ENCODE assay signal across 1 cellular context in the genomic region with DNA sequence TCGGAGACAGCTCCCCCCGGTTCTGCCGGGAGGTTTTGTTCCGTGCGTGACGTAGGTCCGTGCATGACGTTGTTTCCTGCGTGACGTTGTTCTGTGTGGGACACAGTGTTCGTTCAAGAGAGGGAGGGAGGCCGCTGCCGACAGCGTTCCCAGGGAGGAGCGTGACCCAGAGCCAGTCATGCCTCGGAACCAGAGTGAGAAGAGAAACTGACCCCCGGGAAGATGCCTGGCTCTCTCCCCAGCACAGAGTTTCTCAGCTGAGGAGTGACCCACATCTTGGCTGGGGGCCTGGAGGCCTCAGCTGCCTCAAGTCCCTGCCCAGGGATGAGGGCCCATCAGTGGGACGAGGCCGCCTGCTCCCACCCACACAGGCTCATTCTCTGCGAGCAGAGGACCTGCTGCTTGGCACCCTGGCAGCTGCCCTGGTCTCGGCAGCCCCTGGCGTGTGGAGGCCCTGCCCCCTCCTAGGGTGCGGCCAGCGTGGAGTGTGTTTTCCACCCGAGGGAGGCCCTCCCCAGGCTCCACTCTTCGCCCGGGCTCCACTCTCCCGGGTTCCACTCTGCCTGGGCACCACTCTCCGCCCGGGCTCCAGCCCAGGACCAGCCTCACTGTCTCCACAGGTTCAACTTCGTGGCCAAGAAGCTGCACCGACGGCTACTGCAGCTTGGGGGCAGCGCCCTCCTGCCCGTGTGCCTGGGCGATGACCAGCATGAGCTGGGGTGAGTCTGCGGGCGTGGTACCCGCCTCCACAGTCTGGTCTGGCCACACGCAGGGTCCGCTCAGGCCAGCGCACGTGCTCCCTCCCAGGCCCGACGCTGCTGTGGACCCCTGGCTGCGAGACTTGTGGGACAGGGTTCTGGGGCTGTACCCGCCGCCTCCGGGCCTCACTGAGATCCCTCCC.
TF ChIP-seq lines count a peak whose summit lies in the region.

No MANE protein-coding gene starts in this region.

TF ChIP-seq in IMR-90, 13 proteins besides CTCF, POLR2A, EP300 and RAD21 (continued from another document):
- TF ChIP-seq RFX5 (IDR thresholded peaks at IDR 0.05; ENCODE audit: low read depth, low read length) (no peak), BHLHE40 (IDR thresholded peaks at IDR 0.05; ENCODE audit: low read depth, low read length) (no peak), SMC3 (IDR thresholded peaks at IDR 0.05; ENCODE audit: low read depth, low read length) (no peak), MXI1 (IDR thresholded peaks at IDR 0.05; ENCODE audit: borderline replicate concordance, low read depth, low read length) (no peak)
- TF ChIP-seq, protein P1, sequence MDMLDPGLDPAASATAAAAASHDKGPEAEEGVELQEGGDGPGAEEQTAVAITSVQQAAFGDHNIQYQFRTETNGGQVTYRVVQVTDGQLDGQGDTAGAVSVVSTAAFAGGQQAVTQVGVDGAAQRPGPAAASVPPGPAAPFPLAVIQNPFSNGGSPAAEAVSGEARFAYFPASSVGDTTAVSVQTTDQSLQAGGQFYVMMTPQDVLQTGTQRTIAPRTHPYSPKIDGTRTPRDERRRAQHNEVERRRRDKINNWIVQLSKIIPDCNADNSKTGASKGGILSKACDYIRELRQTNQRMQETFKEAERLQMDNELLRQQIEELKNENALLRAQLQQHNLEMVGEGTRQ (IDR thresholded peaks at IDR 0.05; ENCODE audit: low read depth, low read length) = no peak
